32 cellular contexts compared by ENCODE assay signal in the genomic region with DNA sequence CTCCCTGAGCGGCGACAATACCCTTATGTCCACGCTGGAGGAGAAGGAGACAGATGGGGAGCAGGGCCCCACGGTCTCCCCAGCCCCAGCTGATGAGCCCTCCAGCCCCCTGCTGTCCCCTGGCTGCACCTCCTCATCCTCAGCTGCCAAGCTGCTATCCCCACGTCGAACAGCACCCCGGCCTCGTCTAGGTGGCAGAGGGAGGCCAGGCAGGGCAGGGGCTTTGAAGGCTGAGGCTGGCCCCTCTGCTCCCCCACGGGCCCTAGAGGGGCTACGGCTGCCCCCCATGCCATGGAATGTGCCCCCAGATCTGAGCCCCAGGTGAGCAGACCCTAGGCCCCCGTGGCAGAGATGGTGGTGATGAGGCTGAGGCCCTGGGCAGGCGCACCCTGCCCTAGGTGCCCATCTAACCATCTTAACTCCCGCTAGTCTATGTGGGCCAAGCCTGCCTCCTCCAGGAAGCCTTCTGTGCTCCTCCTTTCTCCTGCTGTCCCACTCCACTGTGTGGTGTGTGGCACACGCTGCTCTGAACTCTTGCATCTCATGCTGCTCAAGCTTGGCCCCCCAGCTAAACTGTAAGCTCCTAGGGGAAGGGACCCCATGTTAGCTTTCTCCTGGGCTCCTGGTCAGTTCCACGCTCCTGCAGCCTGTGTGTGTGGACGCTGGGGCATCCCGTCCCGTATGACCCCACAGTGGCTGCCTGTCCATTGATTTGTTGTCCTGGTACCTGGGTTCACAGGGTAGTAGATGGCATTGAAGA. TPM values are rescaled to one million over a fixed set of nuclear protein-coding genes. Genes with fewer than 3 reads are reported as not detected.
DNase-seq lines count a peak whose midpoint lies in the region; ATAC-seq and TF ChIP-seq lines count a peak whose summit lies in the region.
"Had no signal": no experiment of that assay in that cellular context is flagged by ENCODE, and none has a peak within 500 bp of the region (broad histone marks: within the 10 kb centered on the region; RNA-seq: fewer than 3 reads in every experiment).

No MANE protein-coding gene starts in this region.

- no peak overlapping the region for H3K4me3 ChIP-seq in SK-N-SH (ENCODE audit: low read depth in 2 of 2, low read length in 1 of 2)
- no peak overlapping the region for H3K4me3 ChIP-seq in GM23338
- no peak overlapping the region for H3K4me3 ChIP-seq in dorsolateral prefrontal cortex
- H3K4me3 ChIP-seq: cardiac muscle cell, colonic mucosa, left lung, Peyer's patch, prostate gland, sigmoid colon, suprapubic skin, upper lobe of left lung had no signal

- ATAC-seq in SK-N-SH treated with all-trans-retinoic acid at 6 μM for 48 hours (no peak), GM23338 (no peak), GM19328 (IDR thresholded peaks at IDR 0.05; ENCODE audit: unreplicated experiment) (no peak)
- ATAC-seq: left lung had no signal

- H3K9me3 ChIP-seq in SK-N-SH = no peaks in the 10 kb centered on the region
- H3K9me3 ChIP-seq: colonic mucosa, left lung, Peyer's patch, prostate gland, sigmoid colon, suprapubic skin, upper lobe of left lung had no signal

- no peaks in the 10 kb centered on the region; a peak in 1 of 4 replicates for H3K4me1 ChIP-seq in SK-N-SH (ENCODE audit: control insufficient read depth in 1 of 2, insufficient read depth in 2 of 2, low read depth in 1 of 2, low read length in 1 of 2)
- H3K4me1 ChIP-seq in GM23338 (ENCODE audit: insufficient read depth) = no peaks in the 10 kb centered on the region
- H3K4me1 ChIP-seq: colonic mucosa, left lung, Peyer's patch, prostate gland, sigmoid colon, upper lobe of left lung had no signal

- H3K27ac ChIP-seq in SK-N-SH (ENCODE audit: low read depth in 2 of 2, low read length in 1 of 2) (no peak overlapping the region), GM23338 (ENCODE audit: low read depth) (no peak overlapping the region), dorsolateral prefrontal cortex (peak overlapping the region in 48 of 59 donors; percentile 0 to 89 (median 56))
- H3K27ac ChIP-seq: 22Rv1, cardiac muscle cell, colonic mucosa, epithelial cell of prostate, left lung, Peyer's patch, prostate gland, sigmoid colon, suprapubic skin, upper lobe of left lung, WERI-Rb-1 had no signal

- H3K36me3 ChIP-seq in SK-N-SH (replicated peaks in 1 of 2; ENCODE audit: control insufficient read depth in 1 of 2, insufficient read depth in 2 of 2, low read length in 1 of 2) (peaks cover 4 to 32% of the 10 kb centered on the region in 2 experiments), GM23338 (ENCODE audit: insufficient read depth) (peaks cover 7% of the 10 kb centered on the region; the same call in 1 of the 2 replicates)
- H3K36me3 ChIP-seq: colonic mucosa had no signal

- POLR2A ChIA-PET in SK-N-SH (lab: Yijun Ruan, JAX) = interaction anchor here (2.5 kb wide), 1 partner anchor 12 kb away, joined by 9 read pairs; a partner anchor contains a TSS

- H3K27me3 Mint-ChIP-seq in GM23338 (ENCODE audit: insufficient read depth, low read depth, poor library complexity) = peaks cover 15% of the 10 kb centered on the region
- H3K27me3 Mint-ChIP-seq: activated naive CD8-positive, alpha-beta T cell had no signal

- no peak overlapping the region for H3K4me3 Mint-ChIP-seq in GM23338
- H3K4me3 Mint-ChIP-seq: activated naive CD8-positive, alpha-beta T cell had no signal

- intact Hi-C loops in dorsolateral prefrontal cortex (cut with DNase I) = no loop called here
- intact Hi-C loops in posterior vena cava (cut with DNase I) = no loop called here

- H2AFZ ChIP-seq in SK-N-SH (ENCODE audit: low read depth) (no peak overlapping the region), GM23338 (no peak overlapping the region)

- CTCF ChIA-PET in SK-N-SH (lab: Yijun Ruan, JAX) = interaction anchor here (1.4 to 9.9 kb wide), 4 partner anchors 8 to 197 kb away, joined by 3 to 76 read pairs (median 12); no protein-coding TSS in a partner anchor

- H3F3A ChIP-seq in SK-N-SH (replicated peaks; ENCODE audit: insufficient read depth) (peaks cover 5% of the 10 kb centered on the region), GM23338 (replicated peaks; ENCODE audit: low read depth) (no peaks in the 10 kb centered on the region)

- H3K27me3 ChIP-seq in SK-N-SH (ENCODE audit: insufficient read depth) (no peaks in the 10 kb centered on the region), GM23338 (ENCODE audit: insufficient read depth) (peaks cover 23% of the 10 kb centered on the region; the same call in 1 of the 2 replicates), dorsolateral prefrontal cortex (no peaks in the 10 kb centered on the region)
- H3K27me3 ChIP-seq: colonic mucosa, Peyer's patch, sigmoid colon, suprapubic skin, upper lobe of left lung had no signal

- no peaks in the 10 kb centered on the region for H3K9me3 Mint-ChIP-seq in GM23338

- peaks cover 26% of the 10 kb centered on the region for H3K36me3 Mint-ChIP-seq in GM23338 (ENCODE audit: low read depth)

- TF ChIP-seq RAD21 in SK-N-SH (IDR thresholded peaks at IDR 0.05; ENCODE audit: low read length) = no peak

- WGBS in SK-N-SH (ENCODE audit: low lambda C conversion rate) = 92% methylated on average over 12 of the region's 18 CpGs

- H3K9me2 ChIP-seq in SK-N-SH (no peaks in the 10 kb centered on the region), GM23338 (ENCODE audit: insufficient read depth) (no peaks in the 10 kb centered on the region)

- no peaks in the 10 kb centered on the region for H3K4me1 Mint-ChIP-seq in GM23338

- H3K79me2 ChIP-seq in SK-N-SH (ENCODE audit: insufficient read depth) (no peaks in the 10 kb centered on the region), GM23338 (replicated peaks; ENCODE audit: insufficient read depth) (no peaks in the 10 kb centered on the region)

- no peak overlapping the region for H3K27ac Mint-ChIP-seq in GM23338

- no peak for TF ChIP-seq EP300 in SK-N-SH (IDR thresholded peaks at IDR 0.05; ENCODE audit: borderline replicate concordance in 1 of 2, low read depth in 1 of 2, low read length in 1 of 2)

- H3K4me2 ChIP-seq in SK-N-SH (no peak overlapping the region), GM23338 (no peak overlapping the region)

- TF ChIP-seq CTCF in SK-N-SH (IDR thresholded peaks at IDR 0.05) (no peak), GM23338 (conservative IDR thresholded peaks at IDR 0.05; ENCODE audit: low read depth in 2 of 2) (no peak), dorsolateral prefrontal cortex (IDR thresholded peaks at IDR 0.05 in 54 of 56, conservative IDR thresholded peaks at IDR 0.05 in 2 of 56; ENCODE audit: low read depth in 1 of 56, partially characterized antibody in 56 of 56) (no peak)

- H3K9ac ChIP-seq in SK-N-SH = no peak overlapping the region

- H4K20me1 ChIP-seq in SK-N-SH (ENCODE audit: insufficient read depth) (no peaks in the 10 kb centered on the region), GM23338 (replicated peaks; ENCODE audit: insufficient read depth) (no peaks in the 10 kb centered on the region)

- DNase-seq in SK-N-SH = peak; percentile 23
- no peak for DNase-seq in GM23338 (ENCODE audit: low spot score)
- no peak for DNase-seq in dorsolateral prefrontal cortex
- DNase-seq in posterior vena cava (ENCODE audit: low spot score) = peak; percentile 80
- no peak for DNase-seq in GDM1 (lab: John Stamatoyannopoulos, UW)
- DNase-seq in NCI-H510A treated with DMSO at 0.1 percent for 48 hours (lab: John Stamatoyannopoulos, UW) = no peak
- DNase-seq: activated CD4-positive, alpha-beta T cell treated with anti-CD3 and anti-CD28 coated beads for 4 hours; activated CD8-positive, alpha-beta memory T cell treated with anti-CD3 and anti-CD28 coated beads for 24 hours; activated T-cell treated with anti-CD3 and anti-CD28 coated beads for 4 hours; colonic mucosa; effector memory CD4-positive, alpha-beta T cell; NCI-H1092; NCI-H1694; NCI-H446; NCI-H774; SIG-M5; sigmoid colon; stimulated activated CD4-positive, alpha-beta T cell treated with anti-CD3 and anti-CD28 coated beads, Interleukin-4, amount 100 ng/mL, for 24 hours; upper lobe of left lung had no signal

TF ChIP-seq in SK-N-SH, 30 proteins besides CTCF, POLR2A, EP300 and RAD21 (continues in another document):
- TF ChIP-seq FOXJ3 (CRISPR knock-in tag; IDR thresholded peaks at IDR 0.05) = no peak
- TF ChIP-seq YY1 (IDR thresholded peaks at IDR 0.05; ENCODE audit: low read depth) = no peak

TF ChIP-seq in GM23338, 12 proteins besides CTCF, POLR2A, EP300 and RAD21:
- TF ChIP-seq EZH2 (IDR thresholded peaks at IDR 0.05; ENCODE audit: low read depth, unreplicated experiment) (no peak), POLR2AphosphoS5 (IDR thresholded peaks at IDR 0.05; ENCODE audit: low read depth) (peak; percentile 30; the same call in 1 of the 2 replicates)

RNA-seq across cellular contexts. Expression of a gene that starts 12.1 kb away (rescaled TPM):
- polyA plus RNA-seq in SK-N-SH (2012; rRNA removed) = 103 and 107 TPM in 2 replicates
- polyA plus RNA-seq in SK-N-SH (2012; cell fraction: cytosol; rRNA removed) = 50.0 and 75.2 TPM in 2 replicates
- 200 and 202 TPM in 2 replicates for polyA plus RNA-seq in SK-N-SH (2012; cell fraction: nucleus; rRNA removed)
- 97.6 and 105 TPM in 2 replicates for total RNA-seq in GM23338 (2014; rRNA removed; shearing (Covaris generic))
- 134 and 139 TPM in 2 replicates for polyA plus RNA-seq in GM23338 (2016; fragmentation: Nextera tagmentation; extraction: Ambion mirVana)
- 10 to 100 TPM; 42.9 to 84.1 (median 60.3) TPM for total RNA-seq in dorsolateral prefrontal cortex
- total RNA-seq in posterior vena cava = 10 to 100 TPM; 37.3 to 38.1 TPM

RNA-seq across cellular contexts. Expression of a gene that starts 17.0 kb away (rescaled TPM):
- 3.2 and 3.7 TPM in 2 replicates for polyA plus RNA-seq in SK-N-SH (2012; rRNA removed)
- polyA plus RNA-seq in SK-N-SH (2012; cell fraction: cytosol; rRNA removed) = 1.0 and 1.8 TPM in 2 replicates
- 14.3 and 17.0 TPM in 2 replicates for polyA plus RNA-seq in SK-N-SH (2012; cell fraction: nucleus; rRNA removed)
- total RNA-seq in GM23338 (2014; rRNA removed; shearing (Covaris generic)) = 0.12 and 0.52 TPM in 2 replicates
- 0.21 and 0.28 TPM in 2 replicates for polyA plus RNA-seq in GM23338 (2016; fragmentation: Nextera tagmentation; extraction: Ambion mirVana)
- 100 to 1,000 TPM in 36 of 120 experiments, 10 to 100 TPM in 84; 31.1 to 139 (median 94.3) TPM for total RNA-seq in dorsolateral prefrontal cortex
- under 1 TPM; 0.10 to 0.28 TPM for total RNA-seq in posterior vena cava
- total RNA-seq: astrocyte had no signal

RNA-seq across cellular contexts. Expression of a gene that starts 49.6 kb away (rescaled TPM):
- polyA plus RNA-seq in SK-N-SH (2012; rRNA removed) (0.16 and 0.24 TPM in 2 replicates), GM23338 (2016; fragmentation: Nextera tagmentation; extraction: Ambion mirVana) (0.21 and 0.31 TPM in 2 replicates)
- polyA plus RNA-seq in SK-N-SH (2012; cell fraction: cytosol; rRNA removed) = 0.09 and 0.18 TPM in 2 replicates
- 0.80 and 0.93 TPM in 2 replicates for polyA plus RNA-seq in SK-N-SH (2012; cell fraction: nucleus; rRNA removed)
- total RNA-seq in GM23338 (2014; rRNA removed; shearing (Covaris generic)) = 0.08 and 0.38 TPM in 2 replicates
- total RNA-seq in dorsolateral prefrontal cortex (1 to 10 TPM in 1 of 120 experiments, under 1 TPM in 65, not detected in 54; 0.14 to 1.2 (median 0.31) TPM), posterior vena cava (under 1 TPM in 1 of 2 donors, not detected in 1; 0.14 TPM)
- polyA plus RNA-seq: CD14-positive monocyte had no signal

Comparison
In these comparisons a context has a peak if more than half of its experiments do, and no peak if none do; other contexts are left out.
1. DNase-seq: peak in SK-N-SH (single experiment) and posterior vena cava (single experiment); none in GM23338 (single experiment), dorsolateral prefrontal cortex (0 of 10), GDM1 (single experiment) and NCI-H510A treated with DMSO at 0.1 percent for 48 hours (single experiment).
2. H3K27ac ChIP-seq: peak in dorsolateral prefrontal cortex (48 of 59); none in SK-N-SH (0 of 2) and GM23338 (single experiment).
3. RNA of a gene that starts 17.0 kb away (total RNA-seq): 31.1 to 139 TPM in dorsolateral prefrontal cortex; 0.12 to 0.52 TPM in GM23338 and 0.10 to 0.28 TPM in posterior vena cava; every median in the first group is over 10 times any median in the second.